13 cellular contexts compared by ENCODE assay signal in genomic region chr13:113734099-113734825, GRCh38. TPM values are rescaled to one million over a fixed set of nuclear protein-coding genes. Genes with fewer than 3 reads are reported as not detected.
DNase-seq lines count a peak whose midpoint lies in the region; ATAC-seq, FAIRE-seq and TF ChIP-seq lines count a peak whose summit lies in the region.
"Had no signal": no experiment of that assay in that cellular context is flagged by ENCODE, and none has a peak within 500 bp of the region (broad histone marks: within the 10 kb centered on the region; RNA-seq: fewer than 3 reads in every experiment).

No MANE protein-coding gene starts in this region.

- POLR2A ChIA-PET in H1 (lab: Charles Lee; ENCODE audit: partially characterized antibody), result no interaction called here
- POLR2A ChIA-PET in activated CD4-positive, alpha-beta T cell treated with anti-CD3 and anti-CD28 coated beads, Interleukin-2, amount 10 ng/mL, durations not matched to agents 7 days and 5 days (lab: Charles Lee), result no interaction called here

- H3K79me2 ChIP-seq in H1 (ENCODE audit: control insufficient read depth in 1 of 2, insufficient read depth in 2 of 2, low read length in 2 of 2), result no peaks in the 10 kb centered on the region

- intact Hi-C loops in Right ventricle myocardium inferior (cut with DNase I), result no loop called here
- intact Hi-C loops in left ventricle myocardium superior (cut with micrococcal nuclease), result no loop called here

- FAIRE-seq in H1 (lab: Jason Lieb, UNC) (no peak), urothelium cell line (lab: Jason Lieb, UNC) (peak; percentile 20), GM12891 (lab: Jason Lieb, UNC) (no peak)

- no peak overlapping the region for H3K14ac ChIP-seq in H1 (ENCODE audit: insufficient read length)
- H3K14ac ChIP-seq in neuronal stem cell (ENCODE audit: low read length), result peak overlapping the region; percentile 100

- TF ChIP-seq EP300 in H1 (IDR thresholded peaks at IDR 0.05; ENCODE audit: borderline replicate concordance in 1 of 2, low read depth in 2 of 2, low read length in 2 of 2), result no peak

- H3K4me1 Mint-ChIP-seq in activated CD4-positive, alpha-beta T cell treated with anti-CD3 and anti-CD28 coated beads, Interleukin-2, amount 10 ng/mL, durations not matched to agents 7 days and 5 days, result no peaks in the 10 kb centered on the region
- H3K4me1 Mint-ChIP-seq: CD4-positive, CD25-positive, alpha-beta regulatory T cell; IgD-negative memory B cell had no signal

- H3K18ac ChIP-seq in H1 (ENCODE audit: extremely low read depth, low read length) (no peak overlapping the region), neuronal stem cell (ENCODE audit: low read length) (peak overlapping the region; percentile 81)

- H2AFZ ChIP-seq in H1 (ENCODE audit: low read length), result no peak overlapping the region
- no peak overlapping the region for H2AFZ ChIP-seq in neuronal stem cell (ENCODE audit: low read length)

- H2BK120ac ChIP-seq in H1 (replicated peaks; ENCODE audit: low read depth, low read length) (no peak overlapping the region), neuronal stem cell (ENCODE audit: low read depth, low read length) (no peak overlapping the region)

- H3K9ac ChIP-seq in H1 (replicated peaks in 1 of 4; ENCODE audit: extremely low read depth in 1 of 4, low read depth in 3 of 4, low read length in 3 of 4) (no peak overlapping the region), neuronal stem cell (ENCODE audit: low read depth, low read length, poor library complexity) (peak overlapping the region; percentile 87)

- no peak overlapping the region for H3K4me3 Mint-ChIP-seq in activated CD4-positive, alpha-beta T cell treated with anti-CD3 and anti-CD28 coated beads, Interleukin-2, amount 10 ng/mL, durations not matched to agents 7 days and 5 days
- H3K4me3 Mint-ChIP-seq: CD4-positive, CD25-positive, alpha-beta regulatory T cell had no signal

- no peaks in the 10 kb centered on the region for H3K4me1 ChIP-seq in H1 (replicated peaks in 1 of 4; ENCODE audit: control insufficient read depth in 3 of 4, insufficient read depth in 4 of 4, low read length in 3 of 4)
- H3K4me1 ChIP-seq in neuronal stem cell (ENCODE audit: control insufficient read depth in 2 of 2, insufficient read depth in 1 of 2, low read depth in 1 of 2, low read length in 2 of 2), result peaks cover 0 to 5% of the 10 kb centered on the region in 2 donors

- 89% methylated on average over 25 of the region's 26 CpGs; no CpG with 5 or more reads in 1 of the 2 experiments for WGBS in H1 (ENCODE audit: extremely low coverage in 1 of 2, insufficient coverage in 1 of 2, insufficient read length in 1 of 2, insufficient replicate concordance in 2 of 2, low coverage in 1 of 2, low lambda C conversion rate in 2 of 2, missing lambda C conversion rate in 1 of 2), 2 experiments
- WGBS in neuronal stem cell (ENCODE audit: extremely low coverage in 2 of 2, insufficient read length in 2 of 2, insufficient replicate concordance in 1 of 2), 2 donors, result no CpG with 5 or more reads among the region's 26 CpGs

- peak; percentile 32 for DNase-seq in Right ventricle myocardium inferior (ENCODE audit: missing footprints)
- no peak for DNase-seq in left ventricle myocardium superior
- no peak for DNase-seq in H1 (ENCODE audit: low read depth in 1 of 2, low spot score in 2 of 2)
- DNase-seq in neuronal stem cell (ENCODE audit: low spot score), result no peak
- no peak for DNase-seq in urothelium cell line (ENCODE audit: low spot score)
- no peak for DNase-seq in GM12891 (ENCODE audit: insufficient read length, low spot score)
- no peak for DNase-seq in activated CD4-positive, alpha-beta T cell treated with anti-CD3 and anti-CD28 coated beads, Interleukin-2, amount 10 ng/mL, durations not matched to agents 7 days and 5 days
- DNase-seq: CD4-positive, CD25-positive, alpha-beta regulatory T cell; DMS 273 treated with DMSO at 0.1 percent for 48 hours had no signal

- TF ChIP-seq CTCF in H1 (IDR thresholded peaks at IDR 0.05; ENCODE audit: control extremely low read depth in 1 of 3, insufficient read depth in 1 of 3, low read depth in 1 of 3, low read length in 3 of 3), result no peak

- peaks cover 13% of the 10 kb centered on the region for H3K27me3 Mint-ChIP-seq in activated CD4-positive, alpha-beta T cell treated with anti-CD3 and anti-CD28 coated beads, Interleukin-2, amount 10 ng/mL, durations not matched to agents 7 days and 5 days
- H3K27me3 Mint-ChIP-seq: CD4-positive, CD25-positive, alpha-beta regulatory T cell; IgD-negative memory B cell had no signal

- H2BK12ac ChIP-seq in H1 (ENCODE audit: low read depth, low read length) (no peak overlapping the region), neuronal stem cell (ENCODE audit: low read length) (peak overlapping the region; percentile 84)

- H2BK5ac ChIP-seq in H1 (ENCODE audit: low read depth, low read length), result no peak overlapping the region; the same call in 1 of the 2 replicates
- H2BK5ac ChIP-seq in neuronal stem cell (ENCODE audit: low read length), result peak overlapping the region; percentile 53

- H2BK15ac ChIP-seq in H1 (ENCODE audit: low read length), result no peak overlapping the region
- peak overlapping the region; percentile 58 for H2BK15ac ChIP-seq in neuronal stem cell (ENCODE audit: low read length)

- H3K23me2 ChIP-seq in H1 (ENCODE audit: low read depth, low read length), result no peaks in the 10 kb centered on the region

- H3K27me3 ChIP-seq in H1 (replicated peaks in 1 of 4; ENCODE audit: control insufficient read depth in 3 of 4, extremely low read depth in 1 of 4, insufficient read depth in 3 of 4, low read length in 3 of 4), result peaks cover 0 to 2% (median under 1%) of the 10 kb centered on the region in 4 experiments; a peak in 2 of 7 replicates
- peaks cover 0 to 16% (median 0%) of the 10 kb centered on the region in 3 experiments for H3K27me3 ChIP-seq in neuronal stem cell (ENCODE audit: control insufficient read depth in 3 of 3, insufficient read depth in 3 of 3, low read depth in 1 of 3, low read length in 3 of 3)

- H3K36me3 ChIP-seq in H1 (ENCODE audit: control insufficient read depth in 2 of 4, insufficient read depth in 4 of 4, low read length in 3 of 4) (no peaks in the 10 kb centered on the region), neuronal stem cell (replicated peaks in 1 of 2; ENCODE audit: control insufficient read depth in 2 of 2, insufficient read depth in 2 of 2, low read length in 2 of 2) (peaks cover 0 to 2% of the 10 kb centered on the region in 2 donors)

- H3K36me3 Mint-ChIP-seq in activated CD4-positive, alpha-beta T cell treated with anti-CD3 and anti-CD28 coated beads, Interleukin-2, amount 10 ng/mL, durations not matched to agents 7 days and 5 days (ENCODE audit: low read depth), result no peaks in the 10 kb centered on the region
- H3K36me3 Mint-ChIP-seq: CD4-positive, CD25-positive, alpha-beta regulatory T cell; IgD-negative memory B cell had no signal

- H4K5ac ChIP-seq in H1 (ENCODE audit: insufficient read length, low read depth, low read length), result no peak overlapping the region

- H3K4me2 ChIP-seq in H1 (ENCODE audit: insufficient read depth in 1 of 2, low read depth in 2 of 2, low read length in 2 of 2), result no peak overlapping the region
- H3K4me2 ChIP-seq in neuronal stem cell (ENCODE audit: insufficient read depth, low read length, poor library complexity, severe bottlenecking), result no peak overlapping the region

- TF ChIP-seq POLR2A in H1 (IDR thresholded peaks at IDR 0.05; ENCODE audit: control extremely low read depth in 1 of 2, low read depth in 2 of 2, low read length in 2 of 2) (no peak), GM12891 (IDR thresholded peaks at IDR 0.05; ENCODE audit: low read depth, low read length) (no peak)

- no peak overlapping the region for H3K56ac ChIP-seq in H1 (replicated peaks; ENCODE audit: insufficient read length, low read depth, low read length)

- H3K23ac ChIP-seq in H1 (ENCODE audit: insufficient read length) (no peak overlapping the region), neuronal stem cell (ENCODE audit: low read depth, low read length, poor library complexity) (peak overlapping the region; percentile 20)

- H3K4me3 ChIP-seq in H1 (ENCODE audit: extremely low read depth in 1 of 4, insufficient read depth in 2 of 4, low read depth in 3 of 4, low read length in 4 of 4) (no peak overlapping the region), neuronal stem cell (ENCODE audit: low read length in 2 of 2) (peak overlapping the region in 1 of 2 donors; percentile 66)

- H3K9me3 ChIP-seq in H1 (ENCODE audit: insufficient read depth in 2 of 2, low read depth in 1 of 2, low read length in 1 of 2) (peaks cover 12 to 25% of the 10 kb centered on the region in 2 experiments; a peak in 3 of 4 replicates), neuronal stem cell (replicated peaks in 1 of 2; ENCODE audit: control insufficient read depth in 2 of 2, insufficient read depth in 1 of 2, low read depth in 1 of 2, low read length in 2 of 2) (peaks cover 0 to 9% of the 10 kb centered on the region in 2 donors)

- peak overlapping the region; percentile 32 for H3K4ac ChIP-seq in H1 (replicated peaks; ENCODE audit: insufficient read length, low read depth, low read length)
- H3K4ac ChIP-seq in neuronal stem cell (ENCODE audit: low read length), result no peak overlapping the region

- H2BK20ac ChIP-seq in H1 (ENCODE audit: low read length), result no peak overlapping the region

- H3K27ac ChIP-seq in H1 (ENCODE audit: low read depth, low read length), result no peak overlapping the region; the same call in 1 of the 2 replicates
- no peak overlapping the region for H3K27ac ChIP-seq in neuronal stem cell (replicated peaks; ENCODE audit: low read length)
- H3K27ac ChIP-seq: 22Rv1 had no signal

- no peaks in the 10 kb centered on the region for H3K79me1 ChIP-seq in H1 (ENCODE audit: low read depth, low read length)
- peaks cover 7% of the 10 kb centered on the region for H3K79me1 ChIP-seq in neuronal stem cell (ENCODE audit: low read depth, low read length)

- H3K9me3 Mint-ChIP-seq in activated CD4-positive, alpha-beta T cell treated with anti-CD3 and anti-CD28 coated beads, Interleukin-2, amount 10 ng/mL, durations not matched to agents 7 days and 5 days, result peaks cover 9% of the 10 kb centered on the region
- H3K9me3 Mint-ChIP-seq: IgD-negative memory B cell had no signal

- H3K27ac Mint-ChIP-seq in activated CD4-positive, alpha-beta T cell treated with anti-CD3 and anti-CD28 coated beads, Interleukin-2, amount 10 ng/mL, durations not matched to agents 7 days and 5 days, result no peak overlapping the region
- H3K27ac Mint-ChIP-seq: CD4-positive, CD25-positive, alpha-beta regulatory T cell; IgD-negative memory B cell had no signal

- CTCF ChIA-PET in H1 (lab: Charles Lee; ENCODE audit: partially characterized antibody), result interaction anchor here (1.1 kb wide), 1 partner anchor 82 kb away, joined by 3 read pairs; no protein-coding TSS in a partner anchor
- CTCF ChIA-PET in activated CD4-positive, alpha-beta T cell treated with anti-CD3 and anti-CD28 coated beads, Interleukin-2, amount 10 ng/mL, durations not matched to agents 7 days and 5 days (lab: Charles Lee), result no interaction called here

- ATAC-seq in Right ventricle myocardium inferior (no peak), left ventricle myocardium superior (no peak), HG02852 (IDR thresholded peaks at IDR 0.05; ENCODE audit: unreplicated experiment) (no peak)
- ATAC-seq: HCT116 had no signal

- no peak for TF ChIP-seq RAD21 in H1 (IDR thresholded peaks at IDR 0.05 in 1 of 2, conservative IDR thresholded peaks at IDR 0.05 in 1 of 2; ENCODE audit: low read depth in 2 of 2, low read length in 2 of 2)

- no peak overlapping the region; the same call in 1 of the 2 replicates for H4K8ac ChIP-seq in H1 (ENCODE audit: extremely low read depth, insufficient read depth, low read length)
- H4K8ac ChIP-seq in neuronal stem cell (ENCODE audit: low read depth, low read length), result peak overlapping the region; percentile 33

- peaks cover 0 to 5% of the 10 kb centered on the region in 2 experiments for H4K20me1 ChIP-seq in H1 (replicated peaks in 1 of 2; ENCODE audit: control insufficient read depth in 1 of 2, insufficient read depth in 2 of 2, low read length in 2 of 2)

- H2AK5ac ChIP-seq in H1 (ENCODE audit: low read depth, low read length) (peak overlapping the region; percentile 1; the same call in 1 of the 2 replicates), neuronal stem cell (ENCODE audit: low read depth, low read length) (peak overlapping the region; percentile 97)

- H4K91ac ChIP-seq in H1 (replicated peaks; ENCODE audit: insufficient read length, low read length) (peak overlapping the region; percentile 85), neuronal stem cell (ENCODE audit: low read depth, low read length, poor library complexity) (peak overlapping the region; percentile 1)

RNA-seq across cellular contexts. Expression of gene TMEM255B, which starts 24.8 kb away (rescaled TPM):
- 9.8 TPM for total RNA-seq in Right ventricle myocardium inferior
- 12.1 TPM for total RNA-seq in left ventricle myocardium superior
- 2.7 and 4.4 TPM in 2 replicates for total RNA-seq in H1 (2021; fragmentation: NEBNext Ultra II Directional; extraction: Animal tissue kit (Norgen Biotek cat#: 25700))
- 3.4 and 5.0 TPM in 2 replicates for polyA plus RNA-seq in H1 (2011; rRNA removed)
- polyA plus RNA-seq in H1 (2011; cell fraction: cytosol; rRNA removed), result 4.2 TPM
- 7.2 TPM for polyA plus RNA-seq in H1 (2011; cell fraction: nucleus; rRNA removed)
- 3.0 to 4.2 TPM (median 3.7 TPM) in 4 replicates for polyA plus RNA-seq in H1 (2012, experiment 1 of 2)
- 1.4 TPM for polyA plus RNA-seq in H1 (2012, experiment 2 of 2)
- 1.6 TPM for polyA plus RNA-seq in H1 (2013, experiment 1 of 2)
- polyA plus RNA-seq in H1 (2013, experiment 2 of 2), result 2.3 TPM
- 0.50 and 1.6 TPM in 2 replicates for polyA minus RNA-seq in H1 (2011; rRNA and poly(A)+ RNA removed)
- polyA minus RNA-seq in H1 (2011; cell fraction: cytosol; rRNA and poly(A)+ RNA removed), result 2.0 TPM
- polyA minus RNA-seq in H1 (2011; cell fraction: nucleus; rRNA and poly(A)+ RNA removed), result 2.2 TPM
- 2.5 TPM for polyA plus RNA-seq in neuronal stem cell (2013, experiment 1 of 2)
- 2.2 TPM for polyA plus RNA-seq in neuronal stem cell (2013, experiment 2 of 2)
- 0.82 TPM for polyA plus RNA-seq in GM12891 (2012; ENCODE audit: low read depth, missing spikeins)
- 1 to 10 TPM; 1.3 to 1.8 TPM for total RNA-seq in activated CD4-positive, alpha-beta T cell treated with anti-CD3 and anti-CD28 coated beads, Interleukin-2, amount 10 ng/mL, durations not matched to agents 7 days and 5 days
